Comparison of ENCODE assay signal across 1 cellular context in genomic region chr7:73766556-73767229, GRCh38.
TF ChIP-seq lines count a peak whose summit lies in the region.

No MANE protein-coding gene starts in this region.

TF ChIP-seq in K562, 482 proteins besides CTCF, POLR2A, EP300 and RAD21:
- TF ChIP-seq, protein P1, sequence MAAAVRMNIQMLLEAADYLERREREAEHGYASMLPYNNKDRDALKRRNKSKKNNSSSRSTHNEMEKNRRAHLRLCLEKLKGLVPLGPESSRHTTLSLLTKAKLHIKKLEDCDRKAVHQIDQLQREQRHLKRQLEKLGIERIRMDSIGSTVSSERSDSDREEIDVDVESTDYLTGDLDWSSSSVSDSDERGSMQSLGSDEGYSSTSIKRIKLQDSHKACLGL (CRISPR knock-in tag; IDR thresholded peaks at IDR 0.05; ENCODE audit: borderline replicate concordance, poor library complexity, severe bottlenecking), result no peak
- TF ChIP-seq MIER1 (IDR thresholded peaks at IDR 0.05; ENCODE audit: low read depth) (peak; percentile 83), GABPB2 (CRISPR knock-in tag; conservative IDR thresholded peaks at IDR 0.05) (no peak), LEF1 (IDR thresholded peaks at IDR 0.05) (no peak), NFRKB (IDR thresholded peaks at IDR 0.05; ENCODE audit: low read depth) (no peak), BACH1 (tag; IDR thresholded peaks at IDR 0.05) (no peak)
